ENCODE assay signal across 8 cellular contexts in genomic region chr12:53380104-53380796, GRCh38.
DNase-seq lines count a peak whose midpoint lies in the region; ATAC-seq and TF ChIP-seq lines count a peak whose summit lies in the region.

Gene SP1, plus strand, starts transcription at chr12:53380176. Its CDS starts 116 bp downstream, at chr12:53380292.

- peak; percentile 59 for ATAC-seq in stimulated activated naive CD8-positive, alpha-beta T cell treated with anti-CD3 and anti-CD28 coated beads, Interleukin-15, amount 100 ng/mL, for 72 hours

- no peaks in the 10 kb centered on the region for H3K9me3 Mint-ChIP-seq in nephron
- no peaks in the 10 kb centered on the region for H3K9me3 Mint-ChIP-seq in stimulated activated naive CD8-positive, alpha-beta T cell treated with anti-CD3 and anti-CD28 coated beads, Interleukin-15, amount 100 ng/mL, for 72 hours

- peak; percentile 17 for DNase-seq in DMS79 (lab: John Stamatoyannopoulos, UW)
- peak; percentile 79 for DNase-seq in GOT3 (lab: John Stamatoyannopoulos, UW)
- DNase-seq in LoVo (ENCODE audit: low spot score), result peak; percentile 96
- peak; percentile 63 to 80 for DNase-seq in SHP77 (lab: John Stamatoyannopoulos, UW)
- peak; percentile 80 for DNase-seq in activated T-helper 9 cell treated with anti-CD3 and anti-CD28 coated beads, Interleukin-2, amount 50 U/mL, for 16 hours (ENCODE audit: low read depth)
- DNase-seq in fibroblast of pulmonary artery (ENCODE audit: low read depth), result peak; percentile 95
- DNase-seq in stimulated activated naive CD8-positive, alpha-beta T cell treated with anti-CD3 and anti-CD28 coated beads, Interleukin-15, amount 100 ng/mL, for 72 hours, result peak; percentile 91

- peak within 1 kb of the TSS; percentile 86 to 99 (median 96) for H3K27ac Mint-ChIP-seq in nephron
- peak within 1 kb of the TSS; percentile 86 to 98 for H3K27ac Mint-ChIP-seq in stimulated activated naive CD8-positive, alpha-beta T cell treated with anti-CD3 and anti-CD28 coated beads, Interleukin-15, amount 100 ng/mL, for 72 hours

- H3K36me3 Mint-ChIP-seq in nephron (ENCODE audit: low read depth), result peaks cover 32% of the 10 kb centered on the region

- H3K4me3 ChIP-seq in fibroblast of pulmonary artery (replicated peaks; ENCODE audit: low read depth, low read length), result peak within 1 kb of the TSS; percentile 54

- H3K4me1 Mint-ChIP-seq in nephron, result peaks cover 28% of the 10 kb centered on the region
- H3K4me1 Mint-ChIP-seq in stimulated activated naive CD8-positive, alpha-beta T cell treated with anti-CD3 and anti-CD28 coated beads, Interleukin-15, amount 100 ng/mL, for 72 hours, result peaks cover 43% of the 10 kb centered on the region

- TF ChIP-seq CTCF in fibroblast of pulmonary artery (IDR thresholded peaks at IDR 0.05; ENCODE audit: low read length, missing control alignments) (no peak), nephron (IDR thresholded peaks at IDR 0.05; ENCODE audit: unreplicated experiment in 3 of 3) (no peak)

- peak within 1 kb of the TSS; percentile 93 to 97 (median 95) for H3K4me3 Mint-ChIP-seq in nephron
- peak within 1 kb of the TSS; percentile 87 to 98 for H3K4me3 Mint-ChIP-seq in stimulated activated naive CD8-positive, alpha-beta T cell treated with anti-CD3 and anti-CD28 coated beads, Interleukin-15, amount 100 ng/mL, for 72 hours

- H3K27me3 Mint-ChIP-seq in nephron (ENCODE audit: low read depth), result no peaks in the 10 kb centered on the region
- H3K27me3 Mint-ChIP-seq in stimulated activated naive CD8-positive, alpha-beta T cell treated with anti-CD3 and anti-CD28 coated beads, Interleukin-15, amount 100 ng/mL, for 72 hours, result no peaks in the 10 kb centered on the region

Comparison
In these comparisons a context has a peak if more than half of its experiments do, and no peak if none do; other contexts are left out.
1. Peak in every context shown above with its lines: DNase-seq, ATAC-seq and H3K4me3 ChIP-seq.
2. DNase-seq: peak in every context shown above with its lines; median percentile 96 in LoVo; 95 in fibroblast of pulmonary artery; 91 in stimulated activated naive CD8-positive, alpha-beta T cell treated with anti-CD3 and anti-CD28 coated beads, Interleukin-15, amount 100 ng/mL, for 72 hours; 80 in activated T-helper 9 cell treated with anti-CD3 and anti-CD28 coated beads, Interleukin-2, amount 50 U/mL, for 16 hours; 79 in GOT3; 72 in SHP77; 17 in DMS79.